In the genomic region with DNA sequence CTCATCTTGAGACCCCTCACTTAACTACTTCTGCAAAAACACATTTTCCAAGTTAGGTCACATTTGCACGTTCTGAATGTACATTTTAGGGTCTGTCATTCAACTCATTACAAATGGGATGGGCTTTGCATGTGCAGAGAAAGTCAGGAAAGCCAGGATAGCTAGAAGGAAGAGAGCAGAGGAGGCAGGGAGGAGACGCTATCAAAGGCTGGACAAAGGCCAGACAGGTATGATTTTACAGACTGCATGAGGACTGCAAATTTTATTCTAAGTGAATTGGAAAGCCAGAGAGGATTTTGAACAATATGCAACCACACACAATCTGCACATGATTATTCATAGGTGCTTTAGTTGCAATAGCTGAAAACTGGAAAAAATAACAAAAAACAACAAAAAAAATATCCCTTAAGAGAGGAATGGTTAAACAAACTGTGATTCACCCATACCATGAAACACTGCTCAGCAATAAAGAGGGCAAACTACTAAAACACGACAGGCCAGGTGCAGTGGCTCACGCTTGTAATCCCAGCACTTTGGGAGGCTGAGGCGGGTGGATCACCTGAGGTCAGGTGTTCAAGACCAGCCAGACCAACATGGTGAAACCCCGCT, we compare ENCODE assay signal across 1 cellular context.
TF ChIP-seq lines count a peak whose summit lies in the region.

No MANE protein-coding gene starts in this region.

TF ChIP-seq in IMR-90, 13 proteins besides CTCF, POLR2A, EP300 and RAD21:
- TF ChIP-seq, protein P1, sequence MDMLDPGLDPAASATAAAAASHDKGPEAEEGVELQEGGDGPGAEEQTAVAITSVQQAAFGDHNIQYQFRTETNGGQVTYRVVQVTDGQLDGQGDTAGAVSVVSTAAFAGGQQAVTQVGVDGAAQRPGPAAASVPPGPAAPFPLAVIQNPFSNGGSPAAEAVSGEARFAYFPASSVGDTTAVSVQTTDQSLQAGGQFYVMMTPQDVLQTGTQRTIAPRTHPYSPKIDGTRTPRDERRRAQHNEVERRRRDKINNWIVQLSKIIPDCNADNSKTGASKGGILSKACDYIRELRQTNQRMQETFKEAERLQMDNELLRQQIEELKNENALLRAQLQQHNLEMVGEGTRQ (IDR thresholded peaks at IDR 0.05; ENCODE audit: low read depth, low read length) = no peak
- TF ChIP-seq SMC3 (IDR thresholded peaks at IDR 0.05; ENCODE audit: low read depth, low read length) (no peak), RFX5 (IDR thresholded peaks at IDR 0.05; ENCODE audit: low read depth, low read length) (no peak), RCOR1 (IDR thresholded peaks at IDR 0.05; ENCODE audit: insufficient replicate concordance, low read length) (no peak), NFE2L2 (IDR thresholded peaks at IDR 0.05; ENCODE audit: low read depth, low read length) (no peak), BHLHE40 (IDR thresholded peaks at IDR 0.05; ENCODE audit: low read depth, low read length) (no peak), MXI1 (IDR thresholded peaks at IDR 0.05; ENCODE audit: borderline replicate concordance, low read depth, low read length) (no peak), MAFK (IDR thresholded peaks at IDR 0.05; ENCODE audit: low read depth, low read length) (no peak), MAZ (IDR thresholded peaks at IDR 0.05; ENCODE audit: borderline replicate concordance, low read depth, low read length) (no peak), CHD1 (IDR thresholded peaks at IDR 0.05; ENCODE audit: low read depth, low read length) (no peak), CEBPB (IDR thresholded peaks at IDR 0.05; ENCODE audit: low read depth, low read length) (no peak), FOS (IDR thresholded peaks at IDR 0.05; ENCODE audit: low read depth, low read length) (no peak)
- TF ChIP-seq, protein P2, sequence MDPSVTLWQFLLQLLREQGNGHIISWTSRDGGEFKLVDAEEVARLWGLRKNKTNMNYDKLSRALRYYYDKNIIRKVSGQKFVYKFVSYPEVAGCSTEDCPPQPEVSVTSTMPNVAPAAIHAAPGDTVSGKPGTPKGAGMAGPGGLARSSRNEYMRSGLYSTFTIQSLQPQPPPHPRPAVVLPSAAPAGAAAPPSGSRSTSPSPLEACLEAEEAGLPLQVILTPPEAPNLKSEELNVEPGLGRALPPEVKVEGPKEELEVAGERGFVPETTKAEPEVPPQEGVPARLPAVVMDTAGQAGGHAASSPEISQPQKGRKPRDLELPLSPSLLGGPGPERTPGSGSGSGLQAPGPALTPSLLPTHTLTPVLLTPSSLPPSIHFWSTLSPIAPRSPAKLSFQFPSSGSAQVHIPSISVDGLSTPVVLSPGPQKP (IDR thresholded peaks at IDR 0.05; ENCODE audit: borderline replicate concordance, low read depth, low read length) = no peak
